10 cellular contexts compared by ENCODE assay signal in genomic region chr11:14789879-14790484, GRCh38.
DNase-seq lines count a peak whose midpoint lies in the region; ATAC-seq, FAIRE-seq and TF ChIP-seq lines count a peak whose summit lies in the region.
"Had no signal": no experiment of that assay in that cellular context is flagged by ENCODE, and none has a peak within 500 bp of the region (broad histone marks: within the 10 kb centered on the region; RNA-seq: fewer than 3 reads in every experiment).

No MANE protein-coding gene starts in this region.

- H3F3A ChIP-seq in DOHH2 (ENCODE audit: control insufficient read depth, insufficient read depth), result peaks cover 2% of the 10 kb centered on the region; the same call in 1 of the 2 replicates

- no peak for ATAC-seq in GM12878
- ATAC-seq in HG02973 (IDR thresholded peaks at IDR 0.05; ENCODE audit: unreplicated experiment), result no peak
- no peak for ATAC-seq in GM18505 (IDR thresholded peaks at IDR 0.05; ENCODE audit: unreplicated experiment)

- H3K4me3 ChIP-seq in DOHH2 (ENCODE audit: low read length) (no peak overlapping the region), GM12878 (no peak overlapping the region)
- H3K4me3 ChIP-seq in effector memory CD4-positive, alpha-beta T cell (ENCODE audit: insufficient read depth, low read depth, low read length, poor library complexity, severe bottlenecking), result no peak overlapping the region
- H3K4me3 ChIP-seq: SJSA1 had no signal

- intact Hi-C loops in GM12878 (cut with micrococcal nuclease; ENCODE audit: unreplicated experiment), result loop anchor here (1.0 to 5.0 kb wide), 4 partner anchors 117 to 418 kb away; no protein-coding TSS in a partner anchor

- TF ChIP-seq RAD21 in GM12878 (IDR thresholded peaks at IDR 0.05; ENCODE audit: insufficient read depth, low read depth, low read length), result peak; percentile 46

- H4K20me1 ChIP-seq in DOHH2 (ENCODE audit: control insufficient read depth, insufficient read depth, low read depth, low read length), result no peaks in the 10 kb centered on the region
- H4K20me1 ChIP-seq in GM12878 (ENCODE audit: control insufficient read depth, insufficient read depth), result no peaks in the 10 kb centered on the region

- H2AFZ ChIP-seq in GM12878 (ENCODE audit: control insufficient read depth, low read depth, low read length), result no peak overlapping the region

- no peaks in the 10 kb centered on the region for H3K79me2 ChIP-seq in DOHH2 (ENCODE audit: control insufficient read depth, low read length)
- no peaks in the 10 kb centered on the region for H3K79me2 ChIP-seq in GM12878 (ENCODE audit: control insufficient read depth, insufficient read depth, low read length)

- in situ Hi-C loops in KBM-7 (cut with MboI; ENCODE audit: low pct_unique_long_range_greater_than_20kb, low sequenced_read_pairs) (loop anchor here (25.0 kb wide), 1 partner anchor 253 kb away; no protein-coding TSS in a partner anchor), GM12878 (cut with MboI) (loop anchor here (5.0 kb wide), 1 partner anchor 117 kb away; no protein-coding TSS in a partner anchor)

- CTCF ChIA-PET in GM12878 (lab: Yijun Ruan, JAX), result interaction anchor here (0.6 to 4.6 kb wide), 13 partner anchors 22 to 431 kb away, joined by 3 to 100 read pairs (median 4); no protein-coding TSS in a partner anchor

- POLR2A ChIA-PET in GM12878 (lab: Charles Lee), result interaction anchor here (0.5 kb wide), 1 partner anchor 549 kb away, joined by 3 read pairs; no protein-coding TSS in a partner anchor

- H3K4me1 ChIP-seq in DOHH2 (ENCODE audit: control insufficient read depth, low read length) (peaks cover 22% of the 10 kb centered on the region), GM12878 (ENCODE audit: control insufficient read depth, insufficient read depth, low read length) (no peaks in the 10 kb centered on the region)
- no peaks in the 10 kb centered on the region for H3K4me1 ChIP-seq in effector memory CD4-positive, alpha-beta T cell (ENCODE audit: control insufficient read depth, insufficient read depth, low read length, poor library complexity, severe bottlenecking)
- H3K4me1 ChIP-seq: SJSA1 had no signal

- SMC1A ChIA-PET in GM12878 (lab: Charles Lee; ENCODE audit: uncharacterized antibody, unreplicated experiment), result interaction anchor here (1.0 to 3.4 kb wide), 4 partner anchors 35 to 285 kb away, joined by 3 to 32 read pairs (median 3); no protein-coding TSS in a partner anchor

- H3K9ac ChIP-seq in GM12878 (ENCODE audit: control insufficient read depth, insufficient read depth, low read length), result no peak overlapping the region

- no peak for TF ChIP-seq POLR2A in GM12878 (IDR thresholded peaks at IDR 0.05; ENCODE audit: low read depth, low read length)
- no peak for TF ChIP-seq POLR2A in GM18505 (IDR thresholded peaks at IDR 0.05; ENCODE audit: borderline replicate concordance, extremely low read depth, insufficient read depth, insufficient read length)

- H3K9me3 ChIP-seq in DOHH2 (ENCODE audit: control insufficient read depth, insufficient read depth, low read length) (no peaks in the 10 kb centered on the region), GM12878 (replicated peaks; ENCODE audit: control insufficient read depth, insufficient read depth, low read length) (no peaks in the 10 kb centered on the region)
- no peaks in the 10 kb centered on the region for H3K9me3 ChIP-seq in effector memory CD4-positive, alpha-beta T cell (ENCODE audit: control insufficient read depth, low read length)
- H3K9me3 ChIP-seq: SJSA1 had no signal

- TF ChIP-seq CTCF in DOHH2 (IDR thresholded peaks at IDR 0.05; ENCODE audit: low read depth, low read length, poor library complexity, severe bottlenecking) (peak; percentile 54), GM12878 (IDR thresholded peaks at IDR 0.05 in 2 of 3, conservative IDR thresholded peaks at IDR 0.05 in 1 of 3; ENCODE audit: control insufficient read depth in 2 of 3, extremely low read depth in 1 of 3, insufficient read depth in 1 of 3, low read depth in 3 of 3, low read length in 3 of 3) (peak in 2 of 3 experiments; percentile 21 to 27; a peak in 3 of 6 replicates)

- no peak for FAIRE-seq in GM12878 (lab: Jason Lieb, UNC)
- FAIRE-seq: H54 had no signal

- H3K27ac ChIP-seq in DOHH2 (ENCODE audit: low read depth, low read length), result no peak overlapping the region
- H3K27ac ChIP-seq in GM12878 (ENCODE audit: control insufficient read depth, insufficient read depth), result no peak overlapping the region
- no peak overlapping the region for H3K27ac ChIP-seq in effector memory CD4-positive, alpha-beta T cell (ENCODE audit: insufficient read depth, low read length, poor library complexity, severe bottlenecking)
- H3K27ac ChIP-seq: SJSA1 had no signal

- TF ChIP-seq EP300 in GM12878 (IDR thresholded peaks at IDR 0.05; ENCODE audit: borderline replicate concordance in 1 of 2, control insufficient read depth in 1 of 2, low read depth in 2 of 2, low read length in 2 of 2), result no peak

- H3K27me3 ChIP-seq in DOHH2 (ENCODE audit: control insufficient read depth, low read length) (no peaks in the 10 kb centered on the region), GM12878 (replicated peaks in 1 of 2; ENCODE audit: control insufficient read depth in 2 of 2, insufficient read depth in 2 of 2, low read length in 1 of 2) (no peaks in the 10 kb centered on the region)
- no peaks in the 10 kb centered on the region for H3K27me3 ChIP-seq in effector memory CD4-positive, alpha-beta T cell (replicated peaks; ENCODE audit: control insufficient read depth, insufficient read depth, low read length, poor library complexity, severe bottlenecking)
- H3K27me3 ChIP-seq: SJSA1 had no signal

- H3K4me2 ChIP-seq in DOHH2 (ENCODE audit: low read length), result no peak overlapping the region
- H3K4me2 ChIP-seq in GM12878 (ENCODE audit: control insufficient read depth, insufficient read depth), result no peak overlapping the region

- H3K9me2 ChIP-seq in DOHH2 (replicated peaks; ENCODE audit: control insufficient read depth, low read length), result no peaks in the 10 kb centered on the region

- BruUV-seq in GM12878 (replicated peaks; lab: Mats Ljungman, UMichigan), result no TSS peak

- no peaks in the 10 kb centered on the region for H3K36me3 ChIP-seq in DOHH2 (ENCODE audit: control insufficient read depth, low read length)
- H3K36me3 ChIP-seq in GM12878 (ENCODE audit: control insufficient read depth in 2 of 2, insufficient read depth in 2 of 2, low read length in 1 of 2), result no peaks in the 10 kb centered on the region
- H3K36me3 ChIP-seq in effector memory CD4-positive, alpha-beta T cell (ENCODE audit: control insufficient read depth, insufficient read depth, low read length), result peaks cover 3% of the 10 kb centered on the region
- H3K36me3 ChIP-seq: SJSA1 had no signal

- RAD21 ChIA-PET in GM12878 (lab: Charles Lee; ENCODE audit: unreplicated experiment), result interaction anchor here (0.8 to 4.4 kb wide), 4 partner anchors 12 to 420 kb away, joined by 3 to 38 read pairs (median 4); no protein-coding TSS in a partner anchor

- DNase-seq in KBM-7, result peak; percentile 24
- DNase-seq in GM12878 (ENCODE audit: low read depth, low spot score), result no peak
- DNase-seq in myocyte (ENCODE audit: low read depth), result peak; percentile 11
- DNase-seq in effector memory CD4-positive, alpha-beta T cell, result no peak
- DNase-seq in stimulated activated CD4-positive, alpha-beta T cell treated with anti-CD3 and anti-CD28 coated beads, Interleukin-4, amount 100 ng/mL, for 1 hour, result no peak

TF ChIP-seq in GM12878, 131 proteins besides CTCF, POLR2A, EP300 and RAD21:
- no peak for TF ChIP-seq BCLAF1 (IDR thresholded peaks at IDR 0.05)

Comparison
In these comparisons a context has a peak if more than half of its experiments do, and no peak if none do; other contexts are left out.
1. DNase-seq: peak in KBM-7 (single experiment) and myocyte (single experiment); none in GM12878 (single experiment), effector memory CD4-positive, alpha-beta T cell (0 of 3) and stimulated activated CD4-positive, alpha-beta T cell treated with anti-CD3 and anti-CD28 coated beads, Interleukin-4, amount 100 ng/mL, for 1 hour (single experiment).